10 cellular contexts compared by ENCODE assay signal in the genomic region with DNA sequence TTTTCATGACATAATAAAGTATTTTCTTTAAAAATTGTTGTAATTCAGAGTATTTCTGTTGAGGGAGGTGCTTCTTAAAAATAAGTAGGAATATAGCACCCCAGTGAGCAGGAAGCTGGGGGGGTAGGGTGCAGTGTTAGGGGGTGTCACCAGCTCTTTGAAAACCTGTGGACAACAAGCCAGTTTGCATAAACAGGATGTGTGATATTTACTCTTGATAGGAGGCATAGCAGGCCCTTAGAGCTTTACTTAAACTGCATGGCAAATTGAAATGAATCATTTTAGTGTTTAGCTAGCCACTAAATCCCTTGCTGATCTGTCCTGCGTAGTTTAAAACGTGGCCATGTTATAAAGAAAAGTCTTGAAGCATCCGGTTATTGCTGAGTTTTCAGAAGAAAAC. TPM values are rescaled to one million over a fixed set of nuclear protein-coding genes. Genes with fewer than 3 reads are reported as not detected.
DNase-seq lines count a peak whose midpoint lies in the region; ATAC-seq and TF ChIP-seq lines count a peak whose summit lies in the region.
"Had no signal": no experiment of that assay in that cellular context is flagged by ENCODE, and none has a peak within 500 bp of the region (broad histone marks: within the 10 kb centered on the region; RNA-seq: fewer than 3 reads in every experiment).

No MANE protein-coding gene starts in this region.

- DNase-seq in H4 (ENCODE audit: low spot score) (peak; percentile 45), fibroblast of peridontal ligament (ENCODE audit: extremely low read depth) (peak; percentile 45), spleen (no peak), NCI-H1092 (lab: John Stamatoyannopoulos, UW) (no peak), heart left ventricle (no peak), NCI-H2227 (lab: John Stamatoyannopoulos, UW; ENCODE audit: unreplicated experiment) (no peak)
- DNase-seq: erythroblast; NCI-H2029; stimulated activated CD4-positive, alpha-beta T cell treated with anti-CD3 and anti-CD28 coated beads, Interleukin-4, amount 100 ng/mL, for 1 hour had no signal

- no peaks in the 10 kb centered on the region for H3K27me3 ChIP-seq in spleen (replicated peaks in 1 of 7)
- H3K27me3 ChIP-seq in heart left ventricle = no peaks in the 10 kb centered on the region

- H3K4me3 ChIP-seq in spleen = no peak overlapping the region
- no peak overlapping the region for H3K4me3 ChIP-seq in heart left ventricle

- H3K4me1 ChIP-seq in spleen (peaks cover 6 to 66% (median 52%) of the 10 kb centered on the region in 6 donors), heart left ventricle (peaks cover 0 to 47% (median 9%) of the 10 kb centered on the region in 12 donors)

- peaks cover 33% of the 10 kb centered on the region for H3K36me3 Mint-ChIP-seq in T-helper 1 cell treated with Interleukin-12 subunit alpha and Interleukin-12 subunit beta and Interleukin-4 antibody, amounts not matched to agents 30 μg/mL and 1 μg/mL, for 36 hours (ENCODE audit: low read depth)

- peak overlapping the region; percentile 59 for H3K27ac Mint-ChIP-seq in T-helper 1 cell treated with Interleukin-12 subunit alpha and Interleukin-12 subunit beta and Interleukin-4 antibody, amounts not matched to agents 30 μg/mL and 1 μg/mL, for 36 hours

- TF ChIP-seq CTCF in spleen (IDR thresholded peaks at IDR 0.05 in 8 of 11, conservative IDR thresholded peaks at IDR 0.05 in 3 of 11) = no peak
- TF ChIP-seq CTCF in heart left ventricle (IDR thresholded peaks at IDR 0.05) = no peak

- H3K27me3 Mint-ChIP-seq in T-helper 1 cell treated with Interleukin-12 subunit alpha and Interleukin-12 subunit beta and Interleukin-4 antibody, amounts not matched to agents 30 μg/mL and 1 μg/mL, for 36 hours (ENCODE audit: low read depth) = no peaks in the 10 kb centered on the region

- peak overlapping the region in 7 of 8 donors; percentile 9 to 83 (median 60) for H3K27ac ChIP-seq in spleen
- H3K27ac ChIP-seq in heart left ventricle = peak overlapping the region in 1 of 12 donors; percentile 75

- WGBS in spleen, 5 donors = 66 to 86% (median 82%) methylated on average over 3 of the region's 3 CpGs
- WGBS in heart left ventricle, 4 donors = 76 to 91% (median 83%) methylated on average over 3 of the region's 3 CpGs

- intact Hi-C loops in spleen (cut with DNase I; ENCODE audit: low total_unique reads) = loop anchor here (5.0 to 10.0 kb wide), 3 partner anchors 129 to 206 kb away; no protein-coding TSS in a partner anchor
- intact Hi-C loops in heart left ventricle (cut with DNase I) = loop anchor here in 4 of 10 donors (5.0 to 10.0 kb wide), 4 partner anchors 129 to 206 kb away; no protein-coding TSS in a partner anchor

- peak overlapping the region; percentile 51 for H3K4me3 Mint-ChIP-seq in T-helper 1 cell treated with Interleukin-12 subunit alpha and Interleukin-12 subunit beta and Interleukin-4 antibody, amounts not matched to agents 30 μg/mL and 1 μg/mL, for 36 hours

- TF ChIP-seq POLR2A in spleen (IDR thresholded peaks at IDR 0.05) (no peak), heart left ventricle (IDR thresholded peaks at IDR 0.05) (no peak)

- H3K9me3 ChIP-seq in spleen = peaks cover 0 to 19% (median 13%) of the 10 kb centered on the region in 8 donors
- H3K9me3 ChIP-seq in heart left ventricle = peaks cover 0 to 22% (median 0%) of the 10 kb centered on the region in 12 donors

- H3K36me3 ChIP-seq in spleen = peaks cover 0 to 46% (median 24%) of the 10 kb centered on the region in 6 donors
- H3K36me3 ChIP-seq in heart left ventricle = peaks cover 0 to 42% (median 35%) of the 10 kb centered on the region in 9 donors

- H3K4me1 Mint-ChIP-seq in T-helper 1 cell treated with Interleukin-12 subunit alpha and Interleukin-12 subunit beta and Interleukin-4 antibody, amounts not matched to agents 30 μg/mL and 1 μg/mL, for 36 hours (ENCODE audit: low read depth) = peaks cover 36% of the 10 kb centered on the region

- ATAC-seq in heart left ventricle = no peak

- peaks cover 16% of the 10 kb centered on the region for H3K9me3 Mint-ChIP-seq in T-helper 1 cell treated with Interleukin-12 subunit alpha and Interleukin-12 subunit beta and Interleukin-4 antibody, amounts not matched to agents 30 μg/mL and 1 μg/mL, for 36 hours

RNA-seq across cellular contexts. Expression of gene TGIF1, which starts 8.4 kb away (rescaled TPM):
- 126 and 127 TPM in 2 replicates for total RNA-seq in H4 (2014; rRNA removed; shearing (Covaris generic))
- total RNA-seq in spleen (10 to 100 TPM; 25.3 to 64.5 (median 39.9) TPM), heart left ventricle (10 to 100 TPM in 7 of 9 donors, 1 to 10 TPM in 2; 5.0 to 33.5 (median 15.4) TPM)
- polyA plus RNA-seq in spleen (10 to 100 TPM; 27.7 to 35.7 (median 28.4) TPM), heart left ventricle (10 to 100 TPM in 1 of 2 donors, 1 to 10 TPM in 1; 8.8 to 37.5 TPM)

Comparison
In these comparisons a context has a peak if more than half of its experiments do, and no peak if none do; other contexts are left out.
1. DNase-seq: peak in H4 (single experiment) and fibroblast of peridontal ligament (single experiment); none in spleen (single experiment), NCI-H1092 (single experiment), heart left ventricle (0 of 5) and NCI-H2227 (single experiment).